ENCODE assay signal across 27 cellular contexts in genomic region chr5:171492781-171493180, GRCh38.
DNase-seq lines count a peak whose midpoint lies in the region; ATAC-seq and TF ChIP-seq lines count a peak whose summit lies in the region.
"Had no signal": no experiment of that assay in that cellular context is flagged by ENCODE, and none has a peak within 500 bp of the region (broad histone marks: within the 10 kb centered on the region; RNA-seq: fewer than 3 reads in every experiment).

No MANE protein-coding gene starts in this region.

- H3K36me3 Mint-ChIP-seq in activated CD4-positive, alpha-beta memory T cell treated with anti-CD3 and anti-CD28 coated beads, Interleukin-2, amount 10 ng/mL, durations not matched to agents 7 days and 5 days (ENCODE audit: low read depth) = no peaks in the 10 kb centered on the region
- H3K36me3 Mint-ChIP-seq in activated T-helper 17 cell treated with anti-CD3 and anti-CD28 coated beads, Interleukin-2, amount 50 U/mL, for 72 hours (ENCODE audit: low read depth) = no peaks in the 10 kb centered on the region
- H3K36me3 Mint-ChIP-seq: CD8-positive, alpha-beta T cell; stimulated activated memory B cell treated with anti-CD40 and anti-IgM and Interleukin-4, amounts not matched to agents 10 μg/mL and 1 μg/mL and 100 μg/mL, for 72 hours had no signal

- intact Hi-C loops in A673 (cut with micrococcal nuclease; ENCODE audit: unreplicated experiment) = loop anchor here (5.0 kb wide), 1 partner anchor 45 kb away; no protein-coding TSS in a partner anchor

- no peaks in the 10 kb centered on the region for H3K9me2 ChIP-seq in GM23248 (ENCODE audit: insufficient read depth)

- TF ChIP-seq CTCF in A673 (conservative IDR thresholded peaks at IDR 0.05; ENCODE audit: low read depth, low read length) = no peak

- H3K4me1 ChIP-seq in A673 (ENCODE audit: insufficient read depth, low read length, poor library complexity, severe bottlenecking) = peaks cover 16% of the 10 kb centered on the region
- peaks cover 12% of the 10 kb centered on the region for H3K4me1 ChIP-seq in GM23248 (ENCODE audit: insufficient read depth)
- H3K4me1 ChIP-seq: colonic mucosa, prostate gland had no signal

- no peak overlapping the region for H3K27ac ChIP-seq in A673 (ENCODE audit: low read depth, low read length, poor library complexity, severe bottlenecking)
- H3K27ac ChIP-seq in GM23248 = no peak overlapping the region
- H3K27ac ChIP-seq: colonic mucosa, esophagus muscularis mucosa, left lung, prostate gland, SJSA1, skin epidermis had no signal

- H4K20me1 ChIP-seq in GM23248 (ENCODE audit: insufficient read depth) = no peaks in the 10 kb centered on the region

- H3K4me3 Mint-ChIP-seq in activated CD4-positive, alpha-beta memory T cell treated with anti-CD3 and anti-CD28 coated beads, Interleukin-2, amount 10 ng/mL, durations not matched to agents 7 days and 5 days = no peak overlapping the region
- H3K4me3 Mint-ChIP-seq in activated T-helper 17 cell treated with anti-CD3 and anti-CD28 coated beads, Interleukin-2, amount 50 U/mL, for 72 hours = no peak overlapping the region
- H3K4me3 Mint-ChIP-seq: CD8-positive, alpha-beta T cell; effector memory CD8-positive, alpha-beta T cell; HFFc6; stimulated activated memory B cell treated with anti-CD40 and anti-IgM and Interleukin-4, amounts not matched to agents 10 μg/mL and 1 μg/mL and 100 μg/mL, for 72 hours had no signal

- no peaks in the 10 kb centered on the region for H3K9me3 ChIP-seq in A673 (ENCODE audit: low read depth, low read length, poor library complexity, severe bottlenecking)
- H3K9me3 ChIP-seq in GM23248 (ENCODE audit: low read depth) = no peaks in the 10 kb centered on the region
- H3K9me3 ChIP-seq: colonic mucosa, esophagus muscularis mucosa, left lung, mucosa of descending colon, prostate gland, SJSA1 had no signal

- no peak overlapping the region for H3K27ac Mint-ChIP-seq in activated CD4-positive, alpha-beta memory T cell treated with anti-CD3 and anti-CD28 coated beads, Interleukin-2, amount 10 ng/mL, durations not matched to agents 7 days and 5 days
- H3K27ac Mint-ChIP-seq in activated T-helper 17 cell treated with anti-CD3 and anti-CD28 coated beads, Interleukin-2, amount 50 U/mL, for 72 hours = no peak overlapping the region
- H3K27ac Mint-ChIP-seq: CD8-positive, alpha-beta T cell; effector memory CD8-positive, alpha-beta T cell; HFFc6; stimulated activated memory B cell treated with anti-CD40 and anti-IgM and Interleukin-4, amounts not matched to agents 10 μg/mL and 1 μg/mL and 100 μg/mL, for 72 hours had no signal

- H3K4me2 ChIP-seq in GM23248 (ENCODE audit: unreplicated experiment) = no peak overlapping the region

- H3K36me3 ChIP-seq in A673 (ENCODE audit: insufficient read depth, low read length, poor library complexity, severe bottlenecking) (no peaks in the 10 kb centered on the region), GM23248 (ENCODE audit: low read depth) (no peaks in the 10 kb centered on the region)
- H3K36me3 ChIP-seq: colonic mucosa, esophagus muscularis mucosa, left lung, prostate gland, SJSA1 had no signal

- no peak overlapping the region for H3K9ac ChIP-seq in GM23248

- H3K9me3 Mint-ChIP-seq in activated CD4-positive, alpha-beta memory T cell treated with anti-CD3 and anti-CD28 coated beads, Interleukin-2, amount 10 ng/mL, durations not matched to agents 7 days and 5 days = no peaks in the 10 kb centered on the region
- H3K9me3 Mint-ChIP-seq in activated T-helper 17 cell treated with anti-CD3 and anti-CD28 coated beads, Interleukin-2, amount 50 U/mL, for 72 hours = no peaks in the 10 kb centered on the region
- H3K9me3 Mint-ChIP-seq: CD8-positive, alpha-beta T cell; effector memory CD8-positive, alpha-beta T cell; HFFc6; stimulated activated memory B cell treated with anti-CD40 and anti-IgM and Interleukin-4, amounts not matched to agents 10 μg/mL and 1 μg/mL and 100 μg/mL, for 72 hours had no signal

- H3K4me1 Mint-ChIP-seq in activated CD4-positive, alpha-beta memory T cell treated with anti-CD3 and anti-CD28 coated beads, Interleukin-2, amount 10 ng/mL, durations not matched to agents 7 days and 5 days = no peaks in the 10 kb centered on the region
- H3K4me1 Mint-ChIP-seq in activated T-helper 17 cell treated with anti-CD3 and anti-CD28 coated beads, Interleukin-2, amount 50 U/mL, for 72 hours = peaks cover 6% of the 10 kb centered on the region
- H3K4me1 Mint-ChIP-seq: stimulated activated memory B cell treated with anti-CD40 and anti-IgM and Interleukin-4, amounts not matched to agents 10 μg/mL and 1 μg/mL and 100 μg/mL, for 72 hours had no signal

- H3K27me3 ChIP-seq in A673 (replicated peaks; ENCODE audit: insufficient read depth, low read depth, low read length, poor library complexity) = no peaks in the 10 kb centered on the region
- no peaks in the 10 kb centered on the region; the same call in 1 of the 2 replicates for H3K27me3 ChIP-seq in GM23248 (replicated peaks; ENCODE audit: insufficient read depth)
- H3K27me3 ChIP-seq: colonic mucosa, esophagus muscularis mucosa, left lung, SJSA1 had no signal

- no peak for ATAC-seq in HG03439 (IDR thresholded peaks at IDR 0.05; ENCODE audit: unreplicated experiment)
- no peak for ATAC-seq in activated T-helper 17 cell treated with anti-CD3 and anti-CD28 coated beads, Interleukin-2, amount 50 U/mL, for 72 hours (replicated peaks)
- ATAC-seq: CD8-positive, alpha-beta T cell; effector memory CD8-positive, alpha-beta T cell; left lung; mucosa of descending colon; stimulated activated memory B cell treated with anti-CD40 and anti-IgM and Interleukin-4, amounts not matched to agents 10 μg/mL and 1 μg/mL and 100 μg/mL, for 72 hours had no signal

- peak; percentile 18 for DNase-seq in A673 (ENCODE audit: low spot score)
- DNase-seq in GM23248 = peak; percentile 27
- peak; percentile 72 for DNase-seq in SK-N-DZ (ENCODE audit: low spot score)
- DNase-seq in iPS-NIHi11 (ENCODE audit: low spot score) = peak; percentile 80
- DNase-seq in stimulated activated CD4-positive, alpha-beta T cell treated with anti-CD3 and anti-CD28 coated beads, Interleukin-2, amount 100 ng/mL, for 48 hours = no peak
- no peak for DNase-seq in activated CD4-positive, alpha-beta memory T cell treated with anti-CD3 and anti-CD28 coated beads, Interleukin-2, amount 10 ng/mL, durations not matched to agents 7 days and 5 days
- DNase-seq: activated CD4-positive, alpha-beta T cell treated with anti-CD3 and anti-CD28 coated beads, Interleukin-2, amount 50 U/mL, for 4 hours; activated gamma-delta T cell treated with Interleukin-2 at 50 U/mL for 16 hours; CD8-positive, alpha-beta T cell; colonic mucosa; effector memory CD8-positive, alpha-beta T cell; head of caudate nucleus; HFFc6; Karpas-422; left lung; mucosa of descending colon; NCI-H1092; NCI-H2081 treated with DMSO at 0.1 percent for 48 hours; stimulated activated CD4-positive, alpha-beta T cell treated with anti-CD3 and anti-CD28 coated beads, Interleukin-2, amount 100 ng/mL, for 24 hours; T-helper 2 cell had no signal

- no TSS peak for BruUV-seq in A673 (replicated peaks; lab: Mats Ljungman, UMichigan)

- POLR2A ChIA-PET in A673 (lab: Charles Lee; ENCODE audit: low non-redundant PET) = no interaction called here
- POLR2A ChIA-PET in activated CD4-positive, alpha-beta memory T cell treated with anti-CD3 and anti-CD28 coated beads, Interleukin-2, amount 10 ng/mL, durations not matched to agents 7 days and 5 days (lab: Charles Lee) = no interaction called here

- H3F3A ChIP-seq in GM23248 (ENCODE audit: insufficient read depth) = no peaks in the 10 kb centered on the region

- H3K79me2 ChIP-seq in GM23248 (ENCODE audit: insufficient read depth) = no peaks in the 10 kb centered on the region

- in situ Hi-C loops in GM23248 (cut with MboI) = no loop called here

- CTCF ChIA-PET in A673 (lab: Charles Lee) = no interaction called here
- CTCF ChIA-PET in activated CD4-positive, alpha-beta memory T cell treated with anti-CD3 and anti-CD28 coated beads, Interleukin-2, amount 10 ng/mL, durations not matched to agents 7 days and 5 days (lab: Charles Lee) = no interaction called here

- H3K27me3 Mint-ChIP-seq in activated CD4-positive, alpha-beta memory T cell treated with anti-CD3 and anti-CD28 coated beads, Interleukin-2, amount 10 ng/mL, durations not matched to agents 7 days and 5 days = peaks cover 5% of the 10 kb centered on the region
- H3K27me3 Mint-ChIP-seq in activated T-helper 17 cell treated with anti-CD3 and anti-CD28 coated beads, Interleukin-2, amount 50 U/mL, for 72 hours = peaks cover 25% of the 10 kb centered on the region

- no peak overlapping the region for H3K4me3 ChIP-seq in A673 (ENCODE audit: low read depth, low read length, poor library complexity, severe bottlenecking)
- no peak overlapping the region for H3K4me3 ChIP-seq in GM23248
- H3K4me3 ChIP-seq: colonic mucosa, esophagus muscularis mucosa, left lung, mucosa of descending colon, prostate gland, SJSA1, skin epidermis had no signal

- no peak overlapping the region for H2AFZ ChIP-seq in GM23248

- 65 to 66% methylated on average over 10 of the region's 10 CpGs for WGBS in GM23248 (ENCODE audit: low coverage in 1 of 2, low lambda C conversion rate in 2 of 2, missing lambda C conversion rate in 2 of 2), 2 experiments

Comparison
In these comparisons a context has a peak if more than half of its experiments do, and no peak if none do; other contexts are left out.
1. DNase-seq: peak in A673 (single experiment), GM23248 (single experiment), SK-N-DZ (single experiment) and iPS-NIHi11 (single experiment); none in stimulated activated CD4-positive, alpha-beta T cell treated with anti-CD3 and anti-CD28 coated beads, Interleukin-2, amount 100 ng/mL, for 48 hours (0 of 2) and activated CD4-positive, alpha-beta memory T cell treated with anti-CD3 and anti-CD28 coated beads, Interleukin-2, amount 10 ng/mL, durations not matched to agents 7 days and 5 days (single experiment).